ENCODE assay signal across 38 cellular contexts in genomic region chr2:29479566-29479965, GRCh38.
"Had no signal": no experiment of that assay in that cellular context is flagged by ENCODE, and none has a peak within 500 bp of the region (broad histone marks: within the 10 kb centered on the region; RNA-seq: fewer than 3 reads in every experiment).

No MANE protein-coding gene starts in this region.

- H3K4me3 ChIP-seq: adrenal gland, cardiac muscle cell had no signal

- H3K27ac ChIP-seq: adrenal gland, cardiac muscle cell, VCaP had no signal

- H3K4me3 Mint-ChIP-seq: activated B cell treated with CpG ODN at 0.5 μM for 24 hours; activated CD4-positive, alpha-beta memory T cell treated with anti-CD3 and anti-CD28 coated beads for 36 hours; activated CD4-positive, alpha-beta T cell treated with anti-CD3 and anti-CD28 coated beads, Interleukin-2, amount 10 ng/mL, durations not matched to agents 24 days and 14 days; activated CD8-positive, alpha-beta T cell treated with anti-CD3 and anti-CD28 coated beads for 36 hours; activated naive CD4-positive, alpha-beta T cell treated with anti-CD3 and anti-CD28 coated beads for 36 hours; activated naive CD8-positive, alpha-beta T cell treated with anti-CD3 and anti-CD28 coated beads for 36 hours; activated T-cell treated with anti-CD3 and anti-CD28 coated beads, Interleukin-2, amount 50 U/mL, for 4 hours; activated T-cell treated with anti-CD3 and anti-CD28 coated beads, Interleukin-2, amount 50 U/mL, for 72 hours; activated T-helper 1 cell treated with anti-CD3 and anti-CD28 coated beads, Interleukin-12 subunit alpha, Interleukin-12 subunit beta, Interleukin-2, Interleukin-4 antibody, amounts not matched to agents 30 ng/mL and 10 ng/mL and 1 ng/mL, durations not matched to agents 14 hours and 24 hours and 36 hours; activated T-helper 17 cell treated with anti-CD3 and anti-CD28 coated beads, Interleukin-2, amount 50 U/mL, for 72 hours; brain; central memory CD8-positive, alpha-beta T cell; T-helper 1 cell treated with Interleukin-12 subunit alpha and Interleukin-12 subunit beta and Interleukin-4 antibody, amounts not matched to agents 30 μg/mL and 1 μg/mL, for 36 hours; T-helper 2 cell treated with Interferon-gamma antibody and Interleukin-4, amounts not matched to agents 5 μg/mL and 100 μg/mL, for 36 hours had no signal

- H3K4me1 ChIP-seq: adrenal gland had no signal

- H3K36me3 Mint-ChIP-seq: activated CD4-positive, alpha-beta memory T cell treated with anti-CD3 and anti-CD28 coated beads for 36 hours; activated naive CD4-positive, alpha-beta T cell treated with anti-CD3 and anti-CD28 coated beads, Interleukin-2, amount 50 U/mL, for 72 hours; activated naive CD8-positive, alpha-beta T cell treated with anti-CD3 and anti-CD28 coated beads for 36 hours had no signal

- H3K27me3 Mint-ChIP-seq: activated B cell treated with CpG ODN at 0.5 μM for 24 hours; activated CD4-positive, alpha-beta memory T cell treated with anti-CD3 and anti-CD28 coated beads for 36 hours had no signal

- H3K27ac Mint-ChIP-seq: activated B cell treated with CpG ODN at 0.5 μM for 24 hours; activated CD4-positive, alpha-beta memory T cell treated with anti-CD3 and anti-CD28 coated beads for 36 hours; activated CD4-positive, alpha-beta T cell treated with anti-CD3 and anti-CD28 coated beads, Interleukin-2, amount 10 ng/mL, durations not matched to agents 24 days and 14 days; activated CD8-positive, alpha-beta T cell treated with anti-CD3 and anti-CD28 coated beads for 36 hours; activated naive CD4-positive, alpha-beta T cell treated with anti-CD3 and anti-CD28 coated beads for 36 hours; activated naive CD4-positive, alpha-beta T cell treated with anti-CD3 and anti-CD28 coated beads, Interleukin-2, amount 50 U/mL, for 72 hours; activated naive CD8-positive, alpha-beta T cell treated with anti-CD3 and anti-CD28 coated beads for 36 hours; activated T-cell treated with anti-CD3 and anti-CD28 coated beads, Interleukin-2, amount 50 U/mL, for 72 hours; activated T-helper 1 cell treated with anti-CD3 and anti-CD28 coated beads, Interleukin-12 subunit alpha, Interleukin-12 subunit beta, Interleukin-2, Interleukin-4 antibody, amounts not matched to agents 30 ng/mL and 10 ng/mL and 1 ng/mL, durations not matched to agents 14 hours and 24 hours and 36 hours; activated T-helper 17 cell treated with anti-CD3 and anti-CD28 coated beads, Interleukin-2, amount 50 U/mL, for 72 hours; T-helper 1 cell treated with Interleukin-12 subunit alpha and Interleukin-12 subunit beta and Interleukin-4 antibody, amounts not matched to agents 30 μg/mL and 1 μg/mL, for 36 hours; T-helper 2 cell treated with Interferon-gamma antibody and Interleukin-4, amounts not matched to agents 5 μg/mL and 100 μg/mL, for 36 hours had no signal

- H3K4me1 Mint-ChIP-seq: activated B cell treated with CpG ODN at 0.5 μM for 24 hours; activated CD4-positive, alpha-beta T cell treated with anti-CD3 and anti-CD28 coated beads, Interleukin-2, amount 10 ng/mL, durations not matched to agents 24 days and 14 days; activated naive CD8-positive, alpha-beta T cell treated with anti-CD3 and anti-CD28 coated beads for 36 hours; activated T-helper 17 cell treated with anti-CD3 and anti-CD28 coated beads, Interleukin-2, amount 50 U/mL, for 72 hours; central memory CD8-positive, alpha-beta T cell had no signal

- ATAC-seq: activated CD8-positive, alpha-beta T cell treated with anti-CD3 and anti-CD28 coated beads for 36 hours; activated naive CD4-positive, alpha-beta T cell treated with anti-CD3 and anti-CD28 coated beads, Interleukin-2, amount 50 U/mL, for 72 hours; activated T-cell treated with anti-CD3 and anti-CD28 coated beads, Interleukin-2, amount 50 U/mL, for 4 hours; activated T-cell treated with anti-CD3 and anti-CD28 coated beads, Interleukin-2, amount 50 U/mL, for 72 hours; activated T-helper 17 cell treated with anti-CD3 and anti-CD28 coated beads, Interleukin-2, amount 50 U/mL, for 72 hours had no signal

- H3K27me3 ChIP-seq: adrenal gland, cardiac muscle cell had no signal

- FAIRE-seq: bronchial epithelial cell, TTC549 had no signal

- H3K36me3 ChIP-seq: adrenal gland, cardiac muscle cell had no signal

- DNase-seq: activated B cell treated with CpG ODN at 0.5 μM for 24 hours; activated CD4-positive, alpha-beta memory T cell treated with anti-CD3 and anti-CD28 coated beads for 36 hours; activated CD4-positive, alpha-beta T cell treated with anti-CD3 and anti-CD28 coated beads for 4 hours; activated CD4-positive, alpha-beta T cell treated with anti-CD3 and anti-CD28 coated beads, Interleukin-2, amount 10 ng/mL, durations not matched to agents 24 days and 14 days; activated CD4-positive, alpha-beta T cell treated with anti-CD3 and anti-CD28 coated beads, Interleukin-2, amount 50 U/mL, for 1 hour; activated CD4-positive, alpha-beta T cell treated with anti-CD3 and anti-CD28 coated beads, Interleukin-2, amount 50 U/mL, for 4 hours; activated CD4-positive, CD25-positive, alpha-beta regulatory T cell treated with anti-CD3 and anti-CD28 coated beads, Interleukin-2, amount 50 U/mL, for 72 hours; activated CD8-positive, alpha-beta memory T cell treated with anti-CD3 and anti-CD28 coated beads, Interleukin-2, amount 50 U/mL, for 4 hours; activated CD8-positive, alpha-beta T cell treated with anti-CD3 and anti-CD28 coated beads for 36 hours; activated effector memory CD4-positive, alpha-beta T cell treated with anti-CD3 and anti-CD28 coated beads, Interleukin-2, amount 50 U/mL, for 16 hours; activated gamma-delta T cell treated with Interleukin-2 at 50 U/mL for 16 hours; activated naive CD4-positive, alpha-beta T cell; activated naive CD4-positive, alpha-beta T cell treated with anti-CD3 and anti-CD28 coated beads for 36 hours; activated naive CD4-positive, alpha-beta T cell treated with anti-CD3 and anti-CD28 coated beads, Interleukin-2, amount 50 U/mL, for 16 hours; activated naive CD8-positive, alpha-beta T cell treated with anti-CD3 and anti-CD28 coated beads for 36 hours; activated T-cell treated with anti-CD3 and anti-CD28 coated beads for 4 hours; activated T-cell treated with anti-CD3 and anti-CD28 coated beads, Interleukin-2, amount 50 U/mL, for 1 hour; activated T-cell treated with anti-CD3 and anti-CD28 coated beads, Interleukin-2, amount 50 U/mL, for 4 hours; activated T-cell treated with anti-CD3 and anti-CD28 coated beads, Interleukin-2, amount 50 U/mL, for 72 hours; adrenal gland; amniotic stem cell; aorta; caudate nucleus; cerebellar nuclear complex; T-helper 1 cell; T-helper 2 cell; T-helper 9 cell had no signal

- H3K9me3 ChIP-seq: adrenal gland had no signal

- H3K9me3 Mint-ChIP-seq: activated CD4-positive, alpha-beta memory T cell treated with anti-CD3 and anti-CD28 coated beads for 36 hours; activated CD4-positive, alpha-beta T cell treated with anti-CD3 and anti-CD28 coated beads, Interleukin-2, amount 10 ng/mL, durations not matched to agents 24 days and 14 days; activated CD8-positive, alpha-beta T cell treated with anti-CD3 and anti-CD28 coated beads for 36 hours; activated naive CD4-positive, alpha-beta T cell treated with anti-CD3 and anti-CD28 coated beads, Interleukin-2, amount 50 U/mL, for 72 hours; activated T-cell treated with anti-CD3 and anti-CD28 coated beads, Interleukin-2, amount 50 U/mL, for 72 hours; activated T-helper 1 cell treated with anti-CD3 and anti-CD28 coated beads, Interleukin-12 subunit alpha, Interleukin-12 subunit beta, Interleukin-2, Interleukin-4 antibody, amounts not matched to agents 30 ng/mL and 10 ng/mL and 1 ng/mL, durations not matched to agents 14 hours and 24 hours and 36 hours; activated T-helper 17 cell treated with anti-CD3 and anti-CD28 coated beads, Interleukin-2, amount 50 U/mL, for 72 hours; central memory CD8-positive, alpha-beta T cell; T-helper 1 cell treated with Interleukin-12 subunit alpha and Interleukin-12 subunit beta and Interleukin-4 antibody, amounts not matched to agents 30 μg/mL and 1 μg/mL, for 36 hours; T-helper 2 cell treated with Interferon-gamma antibody and Interleukin-4, amounts not matched to agents 5 μg/mL and 100 μg/mL, for 36 hours had no signal
